In the genomic region with DNA sequence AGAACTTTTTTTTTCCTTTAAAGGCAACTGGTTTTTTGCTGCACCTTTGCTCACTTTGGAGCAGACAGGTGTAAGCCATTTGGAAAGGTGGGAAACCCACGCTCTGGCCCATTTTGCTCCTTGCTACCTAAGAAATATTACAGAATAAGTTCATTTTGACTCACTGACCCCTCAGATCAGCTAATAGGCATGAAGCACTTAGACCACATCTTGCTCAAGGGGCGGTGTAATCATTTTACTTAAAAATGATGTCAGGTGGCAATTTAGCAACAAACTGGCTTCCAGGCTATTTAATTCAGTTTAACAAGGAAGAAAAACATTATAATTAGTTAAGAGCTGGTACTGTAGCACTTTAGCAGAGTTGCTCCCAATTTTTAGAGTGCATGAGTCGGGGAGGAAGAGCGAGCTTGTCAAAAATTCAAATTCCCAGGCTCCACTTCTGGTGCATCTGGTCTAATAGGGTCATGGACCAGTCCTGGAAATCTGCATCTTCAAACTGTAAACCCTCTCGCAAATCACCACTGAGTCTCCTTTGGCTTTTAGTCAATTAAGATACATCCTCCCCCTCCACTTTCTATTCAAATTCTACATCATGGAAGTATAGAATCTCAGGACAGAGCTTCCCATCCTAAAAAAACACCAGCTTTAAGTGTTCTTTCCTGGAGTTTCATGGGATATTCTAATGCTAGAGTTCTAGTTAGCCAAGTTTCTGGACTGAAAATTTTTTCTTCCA, we compare ENCODE assay signal across 16 cellular contexts. TPM values are rescaled to one million over a fixed set of nuclear protein-coding genes. Genes with fewer than 3 reads are reported as not detected.
DNase-seq lines count a peak whose midpoint lies in the region; ATAC-seq and TF ChIP-seq lines count a peak whose summit lies in the region.
"Had no signal": no experiment of that assay in that cellular context is flagged by ENCODE, and none has a peak within 500 bp of the region (broad histone marks: within the 10 kb centered on the region; RNA-seq: fewer than 3 reads in every experiment).

No MANE protein-coding gene starts in this region.

- no peak overlapping the region for H2AFZ ChIP-seq in smooth muscle cell (ENCODE audit: low read depth)

- peaks cover 15% of the 10 kb centered on the region for H4K20me1 ChIP-seq in smooth muscle cell (ENCODE audit: low read depth)

- H3K9ac ChIP-seq in adipocyte (ENCODE audit: low read length) (peak overlapping the region; percentile 62), smooth muscle cell (ENCODE audit: low read depth) (no peak overlapping the region)

- ATAC-seq in foreskin keratinocyte, result no peak
- ATAC-seq: left lobe of liver had no signal

- DNase-seq in EH (ENCODE audit: low read depth) (peak; percentile 70), adipocyte (ENCODE audit: low read depth) (peak; percentile 33), foreskin keratinocyte (no peak), smooth muscle cell (lab: John Stamatoyannopoulos, UW; ENCODE audit: unreplicated experiment) (no peak), cerebellum (ENCODE audit: low spot score) (no peak), OCI-M2 (lab: John Stamatoyannopoulos, UW; ENCODE audit: unreplicated experiment) (no peak), Peyer's patch (no peak)
- no peak for DNase-seq in stimulated activated CD4-positive, alpha-beta T cell treated with anti-CD3 and anti-CD28 coated beads, Interleukin-2, amount 100 ng/mL, for 48 hours
- DNase-seq: activated CD4-positive, alpha-beta T cell treated with anti-CD3 and anti-CD28 coated beads for 1 hour; activated T-cell treated with anti-CD3 and anti-CD28 coated beads, Interleukin-2, amount 50 U/mL, for 24 hours; AML-193; DMS79 treated with DMSO at 0.1 percent for 48 hours; nephron progenitor cell; stimulated activated CD4-positive, alpha-beta T cell treated with anti-CD3 and anti-CD28 coated beads, Interleukin-12 subunit alpha, Interleukin-12 subunit beta, amount 100 ng/mL, for 4 hours; T-helper 1 cell had no signal

- H3K27ac ChIP-seq in foreskin keratinocyte (peak overlapping the region; percentile 58), smooth muscle cell (ENCODE audit: low read depth) (peak overlapping the region; percentile 11), Peyer's patch (peak overlapping the region in 2 of 4 donors; percentile 41 to 71)

- peaks cover 41% of the 10 kb centered on the region for H3K4me1 ChIP-seq in adipocyte (ENCODE audit: control insufficient read depth, insufficient read depth, low read length)
- H3K4me1 ChIP-seq in foreskin keratinocyte, result peaks cover 59% of the 10 kb centered on the region
- H3K4me1 ChIP-seq in smooth muscle cell (ENCODE audit: low read depth), result peaks cover 81% of the 10 kb centered on the region
- H3K4me1 ChIP-seq in Peyer's patch, result peaks cover 0 to 14% (median 0%) of the 10 kb centered on the region in 4 donors

- peaks cover 10% of the 10 kb centered on the region for H3K79me2 ChIP-seq in smooth muscle cell (ENCODE audit: low read depth)

- H3K9me3 ChIP-seq in adipocyte (ENCODE audit: control insufficient read depth, low read length) (no peaks in the 10 kb centered on the region), smooth muscle cell (replicated peaks; ENCODE audit: low read depth) (no peaks in the 10 kb centered on the region), Peyer's patch (no peaks in the 10 kb centered on the region)

- TF ChIP-seq CTCF in foreskin keratinocyte (conservative IDR thresholded peaks at IDR 0.05) (no peak), smooth muscle cell (IDR thresholded peaks at IDR 0.05; ENCODE audit: borderline replicate concordance, insufficient read depth, poor library complexity, severe bottlenecking) (no peak), Peyer's patch (IDR thresholded peaks at IDR 0.05) (no peak)

- H3F3A ChIP-seq in smooth muscle cell (ENCODE audit: low read depth), result peaks cover 23% of the 10 kb centered on the region

- peak overlapping the region; percentile 54 for H3K4me3 ChIP-seq in adipocyte (ENCODE audit: low read length)
- no peak overlapping the region for H3K4me3 ChIP-seq in smooth muscle cell
- no peak overlapping the region for H3K4me3 ChIP-seq in Peyer's patch

- no peak for TF ChIP-seq POLR2A in Peyer's patch (IDR thresholded peaks at IDR 0.05)

- 90% methylated on average over 5 of the region's 5 CpGs for WGBS in smooth muscle cell (ENCODE audit: low lambda C conversion rate)

- H3K4me2 ChIP-seq in smooth muscle cell, result peak overlapping the region; percentile 7

- H3K27me3 ChIP-seq in adipocyte (replicated peaks; ENCODE audit: control insufficient read depth, insufficient read depth, low read length) (no peaks in the 10 kb centered on the region), foreskin keratinocyte (no peaks in the 10 kb centered on the region), smooth muscle cell (ENCODE audit: low read depth) (no peaks in the 10 kb centered on the region), Peyer's patch (no peaks in the 10 kb centered on the region)

- H3K36me3 ChIP-seq in adipocyte (ENCODE audit: control insufficient read depth, insufficient read depth, low read length, severe bottlenecking) (peaks cover 30% of the 10 kb centered on the region), smooth muscle cell (ENCODE audit: low read depth) (peaks cover 6% of the 10 kb centered on the region), Peyer's patch (peaks cover 0 to 29% (median 0%) of the 10 kb centered on the region in 3 donors)

RNA-seq across cellular contexts. Expression of gene JAG1, which starts 38.2 kb away (rescaled TPM):
- total RNA-seq in foreskin keratinocyte (150 and 236 TPM in 2 replicates), smooth muscle cell (126 and 135 TPM in 2 replicates), cerebellum (50.8 TPM), Peyer's patch (10 to 100 TPM; 35.2 to 73.5 (median 65.3) TPM)
- polyA plus RNA-seq in foreskin keratinocyte (29.9 and 36.7 TPM in 2 replicates), smooth muscle cell (45.0 and 73.6 TPM in 2 replicates)

Comparison
In these comparisons a context has a peak if more than half of its experiments do, and no peak if none do; other contexts are left out.
1. DNase-seq: peak in EH (single experiment) and adipocyte (single experiment); none in foreskin keratinocyte (0 of 2), smooth muscle cell (single experiment), cerebellum (single experiment), OCI-M2 (single experiment), Peyer's patch (0 of 3) and stimulated activated CD4-positive, alpha-beta T cell treated with anti-CD3 and anti-CD28 coated beads, Interleukin-2, amount 100 ng/mL, for 48 hours (0 of 2).